8 cellular contexts compared by ENCODE assay signal in genomic region chr6:36545767-36546663, GRCh38. TPM values are rescaled to one million over a fixed set of nuclear protein-coding genes. Genes with fewer than 3 reads are reported as not detected.
DNase-seq lines count a peak whose midpoint lies in the region; ATAC-seq, FAIRE-seq and TF ChIP-seq lines count a peak whose summit lies in the region.

No MANE protein-coding gene starts in this region.

- H3K27me3 Mint-ChIP-seq in stimulated activated memory B cell treated with anti-CD40 and anti-IgM and Interleukin-4, amounts not matched to agents 10 μg/mL and 1 μg/mL and 100 μg/mL, for 72 hours: no peaks in the 10 kb centered on the region

- H3K4me3 ChIP-seq in cardiac fibroblast (replicated peaks in 1 of 2; ENCODE audit: low read depth in 2 of 2, low read length in 2 of 2) (peak overlapping the region; percentile 76 to 90), kidney (ENCODE audit: low read length in 2 of 2) (peak overlapping the region; percentile 88 to 95)

- H3K36me3 Mint-ChIP-seq in stimulated activated memory B cell treated with anti-CD40 and anti-IgM and Interleukin-4, amounts not matched to agents 10 μg/mL and 1 μg/mL and 100 μg/mL, for 72 hours: peaks cover 7% of the 10 kb centered on the region

- no peak for FAIRE-seq in kidney (lab: Jason Lieb, UNC)

- H3K4me1 ChIP-seq in kidney (ENCODE audit: control insufficient read depth in 1 of 2, insufficient read depth in 1 of 2, low read depth in 1 of 2, low read length in 2 of 2): peaks cover 7 to 24% of the 10 kb centered on the region in 2 donors

- H3K9ac ChIP-seq in kidney (ENCODE audit: low read length in 2 of 2): peak overlapping the region; percentile 81 to 93

- no peaks in the 10 kb centered on the region for H3K9me3 Mint-ChIP-seq in stimulated activated memory B cell treated with anti-CD40 and anti-IgM and Interleukin-4, amounts not matched to agents 10 μg/mL and 1 μg/mL and 100 μg/mL, for 72 hours

- peak overlapping the region; percentile 92 to 95 for H3K27ac ChIP-seq in kidney (ENCODE audit: low read depth in 2 of 2, low read length in 2 of 2)

- peak; percentile 1 for ATAC-seq in stimulated activated memory B cell treated with anti-CD40 and anti-IgM and Interleukin-4, amounts not matched to agents 10 μg/mL and 1 μg/mL and 100 μg/mL, for 72 hours
- no peak for ATAC-seq in GM19023 (IDR thresholded peaks at IDR 0.05; ENCODE audit: unreplicated experiment)

- H3K27ac Mint-ChIP-seq in stimulated activated memory B cell treated with anti-CD40 and anti-IgM and Interleukin-4, amounts not matched to agents 10 μg/mL and 1 μg/mL and 100 μg/mL, for 72 hours: peak overlapping the region; percentile 92

- TF ChIP-seq CTCF in cardiac fibroblast (IDR thresholded peaks at IDR 0.05; ENCODE audit: low read depth, low read length): no peak
- TF ChIP-seq CTCF in kidney (IDR thresholded peaks at IDR 0.05; ENCODE audit: borderline replicate concordance, extremely low read depth, insufficient read depth): no peak

- DNase-seq in stimulated activated CD4-positive, alpha-beta T cell treated with anti-CD3 and anti-CD28 coated beads, Interleukin-15, amount 100 ng/mL, for 24 hours: peak; percentile 40
- no peak for DNase-seq in stimulated activated CD4-positive, alpha-beta T cell treated with anti-CD3 and anti-CD28 coated beads, Interleukin-4, amount 100 ng/mL, for 1 hour
- DNase-seq in RPMI8226 (peak; percentile 30), cardiac fibroblast (ENCODE audit: low read depth in 2 of 2) (peak; percentile 39 to 44), kidney (no peak), NCI-H2081 (lab: John Stamatoyannopoulos, UW) (no peak)

- H3K36me3 ChIP-seq in kidney (ENCODE audit: control insufficient read depth in 1 of 2, insufficient read depth in 2 of 2, low read length in 2 of 2): peaks cover 0 to 4% of the 10 kb centered on the region in 2 donors

- intact Hi-C loops in kidney (cut with DNase I): no loop called here

- H3K4me1 Mint-ChIP-seq in stimulated activated memory B cell treated with anti-CD40 and anti-IgM and Interleukin-4, amounts not matched to agents 10 μg/mL and 1 μg/mL and 100 μg/mL, for 72 hours: peaks cover 45% of the 10 kb centered on the region

- peak overlapping the region; percentile 97 for H3K4me3 Mint-ChIP-seq in stimulated activated memory B cell treated with anti-CD40 and anti-IgM and Interleukin-4, amounts not matched to agents 10 μg/mL and 1 μg/mL and 100 μg/mL, for 72 hours

- H3K9me3 ChIP-seq in kidney (ENCODE audit: control insufficient read depth in 1 of 2, low read length in 2 of 2): no peaks in the 10 kb centered on the region

RNA-seq across cellular contexts. Expression of gene STK38, which starts 1.3 kb away (rescaled TPM):
- total RNA-seq in kidney: 30.4 TPM
- polyA plus RNA-seq in kidney (ENCODE audit: insufficient read depth, low read depth, low replicate concordance): 21.3 TPM

RNA-seq across cellular contexts. Expression of gene SRSF3, which starts 48.1 kb away (rescaled TPM):
- 257 TPM for total RNA-seq in kidney
- polyA plus RNA-seq in kidney (ENCODE audit: insufficient read depth, low read depth, low replicate concordance): 222 TPM

Comparison
In these comparisons a context has a peak if more than half of its experiments do, and no peak if none do; other contexts are left out.
1. DNase-seq: peak in stimulated activated CD4-positive, alpha-beta T cell treated with anti-CD3 and anti-CD28 coated beads, Interleukin-15, amount 100 ng/mL, for 24 hours (single experiment), RPMI8226 (single experiment) and cardiac fibroblast (2 of 2); none in stimulated activated CD4-positive, alpha-beta T cell treated with anti-CD3 and anti-CD28 coated beads, Interleukin-4, amount 100 ng/mL, for 1 hour (single experiment), kidney (single experiment) and NCI-H2081 (0 of 2).